Comparison of ENCODE assay signal across 1 cellular context in genomic region chr11:8693555-8693954, GRCh38.
TF ChIP-seq lines count a peak whose summit lies in the region.

No MANE protein-coding gene starts in this region.

TF ChIP-seq in GM23338, 12 proteins besides CTCF, POLR2A, EP300 and RAD21:
- TF ChIP-seq POLR2AphosphoS5 (IDR thresholded peaks at IDR 0.05; ENCODE audit: low read depth) (no peak), STAT1 (IDR thresholded peaks at IDR 0.05; ENCODE audit: unreplicated experiment) (no peak), ZNF462 (CRISPR knock-in tag; IDR thresholded peaks at IDR 0.05) (no peak), EZH2 (IDR thresholded peaks at IDR 0.05; ENCODE audit: low read depth, unreplicated experiment) (no peak)
